In genomic region chr12:114668151-114668891, GRCh38 we compare ENCODE assay signal across 8 cellular contexts. TPM values are rescaled to one million over a fixed set of nuclear protein-coding genes. Genes with fewer than 3 reads are reported as not detected.
DNase-seq lines count a peak whose midpoint lies in the region; ATAC-seq and TF ChIP-seq lines count a peak whose summit lies in the region.

No MANE protein-coding gene starts in this region.

- peak; percentile 81 for ATAC-seq in upper lobe of right lung
- no peak for ATAC-seq in GM18505 (IDR thresholded peaks at IDR 0.05; ENCODE audit: unreplicated experiment)

- WGBS in mesodermal cell (ENCODE audit: insufficient coverage in 2 of 2), 2 experiments, result 1% methylated on average over 35 to 36 of the region's 46 CpGs

- peaks cover 32% of the 10 kb centered on the region for H3K36me3 Mint-ChIP-seq in Caco-2 (ENCODE audit: insufficient read depth, unreplicated experiment)

- H3K9me3 Mint-ChIP-seq in Caco-2 (ENCODE audit: unreplicated experiment), result no peaks in the 10 kb centered on the region

- BruUV-seq in Caco-2 (replicated peaks; lab: Mats Ljungman, UMichigan), result no TSS peak

- no peaks in the 10 kb centered on the region for H3K4me1 Mint-ChIP-seq in Caco-2 (ENCODE audit: low read depth, unreplicated experiment)

- CTCF ChIA-PET in Caco-2 (lab: Charles Lee) (interaction anchor here (0.5 to 2.0 kb wide), 9 partner anchors 16 to 789 kb away, joined by 3 to 11 read pairs (median 3); partner anchors contain the start of gene TBX3), HEK293 (lab: Yijun Ruan, JAX) (interaction anchor here (0.6 to 1.6 kb wide), 15 partner anchors 16 to 1249 kb away, joined by 3 to 8 read pairs (median 3); no protein-coding TSS in a partner anchor)

- TF ChIP-seq CTCF in Caco-2 (IDR thresholded peaks at IDR 0.05; ENCODE audit: insufficient read depth in 1 of 2, low read depth in 1 of 2, low read length in 1 of 2, severe bottlenecking in 1 of 2, unreplicated experiment in 1 of 2), result peak; percentile 59 to 76
- TF ChIP-seq CTCF in HEK293 (tag by site-specific recombination; IDR thresholded peaks at IDR 0.05), result peak; percentile 92
- TF ChIP-seq CTCF in Peyer's patch (IDR thresholded peaks at IDR 0.05), result peak in 4 of 6 experiments; percentile 37 to 91 (median 84)
- TF ChIP-seq CTCF in epithelial cell of proximal tubule (conservative IDR thresholded peaks at IDR 0.05; ENCODE audit: low read depth, low read length), result peak; percentile 53
- peak; percentile 48 for TF ChIP-seq CTCF in upper lobe of right lung (IDR thresholded peaks at IDR 0.05)

- H3K36me3 ChIP-seq in Caco-2 (ENCODE audit: control insufficient read depth, insufficient read depth, low read length) (peaks cover 4% of the 10 kb centered on the region; the same call in 1 of the 2 replicates), HEK293 (ENCODE audit: control insufficient read depth in 2 of 2, insufficient read depth in 1 of 2, low read length in 2 of 2) (peaks cover 0 to 18% of the 10 kb centered on the region in 2 experiments; a peak in 2 of 3 replicates), Peyer's patch (peaks cover 0 to 13% (median 0%) of the 10 kb centered on the region in 3 donors), mesodermal cell (ENCODE audit: control insufficient read depth, insufficient read depth, low read length) (peaks cover 21% of the 10 kb centered on the region), upper lobe of right lung (peaks cover 8% of the 10 kb centered on the region)

- peak overlapping the region; percentile 79 for H3K27ac Mint-ChIP-seq in Caco-2 (ENCODE audit: unreplicated experiment)

- intact Hi-C loops in Caco-2 (cut with micrococcal nuclease; ENCODE audit: unreplicated experiment), result loop anchor here (1.0 to 10.0 kb wide), 6 partner anchors 102 to 1104 kb away; no protein-coding TSS in a partner anchor
- intact Hi-C loops in upper lobe of right lung (cut with DNase I), result loop anchor here (5.0 kb wide), 1 partner anchor 1084 kb away; no protein-coding TSS in a partner anchor

- H3K4me3 ChIP-seq in Caco-2 (ENCODE audit: low read depth, low read length) (peak overlapping the region; percentile 32), HEK293 (ENCODE audit: low read depth, low read length) (peak overlapping the region; percentile 31), Peyer's patch (peak overlapping the region in 3 of 4 donors; percentile 13 to 64 (median 56)), epithelial cell of proximal tubule (ENCODE audit: low read depth, low read length) (peak overlapping the region; percentile 52), mesodermal cell (ENCODE audit: extremely low read depth, insufficient read depth, low read length, poor library complexity, severe bottlenecking) (peak overlapping the region; percentile 25), upper lobe of right lung (peak overlapping the region; percentile 45)

- H3K27me3 Mint-ChIP-seq in Caco-2 (ENCODE audit: insufficient read depth, unreplicated experiment), result no peaks in the 10 kb centered on the region

- POLR2A ChIA-PET in Caco-2 (lab: Charles Lee), result interaction anchor here (0.6 to 2.6 kb wide), 2 partner anchors 16 to 43 kb away, joined by 10 to 17 read pairs; partner anchors contain the start of gene TBX3
- POLR2A ChIA-PET in HEK293 (lab: Yijun Ruan, JAX), result interaction anchor here (1.0 kb wide), 1 partner anchor 16 kb away, joined by 9 read pairs; the partner anchor contains the start of gene TBX3

- no peak overlapping the region for H3K27ac ChIP-seq in HEK293 (ENCODE audit: extremely low read depth, low read depth, low read length)
- peak overlapping the region in 3 of 4 donors; percentile 32 to 82 (median 72) for H3K27ac ChIP-seq in Peyer's patch
- peak overlapping the region; percentile 79 for H3K27ac ChIP-seq in mesodermal cell (ENCODE audit: low read depth, low read length, severe bottlenecking)
- H3K27ac ChIP-seq in upper lobe of right lung, result peak overlapping the region; percentile 79

- H3K9me3 ChIP-seq in Caco-2 (no peaks in the 10 kb centered on the region), HEK293 (ENCODE audit: control insufficient read depth, insufficient read depth, low read depth, low read length) (no peaks in the 10 kb centered on the region), Peyer's patch (no peaks in the 10 kb centered on the region), mesodermal cell (ENCODE audit: control insufficient read depth, low read length) (no peaks in the 10 kb centered on the region), upper lobe of right lung (no peaks in the 10 kb centered on the region)

- peaks cover 13% of the 10 kb centered on the region for H3K4me1 ChIP-seq in Caco-2
- no peaks in the 10 kb centered on the region for H3K4me1 ChIP-seq in HEK293 (ENCODE audit: control insufficient read depth, insufficient read depth, low read length)
- peaks cover 0 to 21% (median 0%) of the 10 kb centered on the region in 4 donors for H3K4me1 ChIP-seq in Peyer's patch
- H3K4me1 ChIP-seq in mesodermal cell (ENCODE audit: control insufficient read depth, insufficient read depth, low read length, poor library complexity, severe bottlenecking), result peaks cover 59% of the 10 kb centered on the region
- peaks cover 9% of the 10 kb centered on the region for H3K4me1 ChIP-seq in upper lobe of right lung

- H3K4me3 Mint-ChIP-seq in Caco-2 (ENCODE audit: unreplicated experiment), result peak overlapping the region; percentile 74

- H3K27me3 ChIP-seq in Caco-2 (replicated peaks; ENCODE audit: control insufficient read depth, insufficient read depth, low read length) (no peaks in the 10 kb centered on the region), Peyer's patch (no peaks in the 10 kb centered on the region), upper lobe of right lung (peaks cover 67% of the 10 kb centered on the region)

- TF ChIP-seq POLR2A in Peyer's patch (IDR thresholded peaks at IDR 0.05) (peak in 1 of 2 donors; percentile 17), GM18505 (IDR thresholded peaks at IDR 0.05; ENCODE audit: borderline replicate concordance, extremely low read depth, insufficient read depth, insufficient read length) (no peak)

- DNase-seq in Caco-2, result peak; percentile 93 to 95
- peak in 2 of 3 donors; percentile 92 to 93 for DNase-seq in Peyer's patch
- no peak for DNase-seq in epithelial cell of proximal tubule (ENCODE audit: low read depth)
- DNase-seq in upper lobe of right lung, result peak; percentile 84
- no peak for DNase-seq in central memory CD4-positive, alpha-beta T cell

TF ChIP-seq in HEK293, 187 proteins besides CTCF, POLR2A, EP300 and RAD21 (continues in another document):
- TF ChIP-seq ZNF473 (tag by site-specific recombination; IDR thresholded peaks at IDR 0.05) (no peak), ZNF423 (tag by site-specific recombination; IDR thresholded peaks at IDR 0.05) (0 out of 2 replicates have a peak, but pooled peaks have one; percentile 11), ZNF529 (tag by site-specific recombination; IDR thresholded peaks at IDR 0.05; ENCODE audit: insufficient replicate concordance) (no peak), ZNF133 (tag by site-specific recombination; IDR thresholded peaks at IDR 0.05) (no peak), SCRT2 (tag by site-specific recombination; IDR thresholded peaks at IDR 0.05) (no peak), ZNF639 (tag by site-specific recombination; IDR thresholded peaks at IDR 0.05) (0 out of 2 replicates have a peak, but pooled peaks have one; percentile 21), ZNF16 (tag by site-specific recombination; IDR thresholded peaks at IDR 0.05; ENCODE audit: low read depth) (no peak), ZNF169 (tag by site-specific recombination; IDR thresholded peaks at IDR 0.05) (no peak), ZIC2 (tag by site-specific recombination; IDR thresholded peaks at IDR 0.05) (peak; percentile 28), ZSCAN16 (tag by site-specific recombination; IDR thresholded peaks at IDR 0.05) (no peak), ZNF324 (tag by site-specific recombination; IDR thresholded peaks at IDR 0.05) (no peak), KLF10 (tag by site-specific recombination; IDR thresholded peaks at IDR 0.05) (no peak), PRDM1 (tag by site-specific recombination; IDR thresholded peaks at IDR 0.05) (no peak)

RNA-seq across cellular contexts. Expression of gene TBX3, which starts 15.7 kb away (rescaled TPM):
- total RNA-seq in Caco-2 (2022) (47.2 and 54.0 TPM in 2 replicates), Peyer's patch (10 to 100 TPM; 50.3 to 90.0 (median 80.2) TPM), epithelial cell of proximal tubule (2.0 and 4.2 TPM in 2 replicates), upper lobe of right lung (35.9 TPM)
- polyA plus RNA-seq in mesodermal cell (2013, experiment 1 of 2), result 73.1 TPM
- 94.7 TPM for polyA plus RNA-seq in mesodermal cell (2013, experiment 2 of 2)

Comparison
In these comparisons a context has a peak if more than half of its experiments do, and no peak if none do; other contexts are left out.
1. DNase-seq: peak in Caco-2 (2 of 2), Peyer's patch (2 of 3) and upper lobe of right lung (single experiment); none in epithelial cell of proximal tubule (single experiment) and central memory CD4-positive, alpha-beta T cell (single experiment).
2. Peak in every context shown above with its lines, with median percentiles within 50 percentile points of each other: H3K4me3 ChIP-seq and CTCF ChIP-seq.